Comparison of ENCODE assay signal across 7 cellular contexts in the genomic region with DNA sequence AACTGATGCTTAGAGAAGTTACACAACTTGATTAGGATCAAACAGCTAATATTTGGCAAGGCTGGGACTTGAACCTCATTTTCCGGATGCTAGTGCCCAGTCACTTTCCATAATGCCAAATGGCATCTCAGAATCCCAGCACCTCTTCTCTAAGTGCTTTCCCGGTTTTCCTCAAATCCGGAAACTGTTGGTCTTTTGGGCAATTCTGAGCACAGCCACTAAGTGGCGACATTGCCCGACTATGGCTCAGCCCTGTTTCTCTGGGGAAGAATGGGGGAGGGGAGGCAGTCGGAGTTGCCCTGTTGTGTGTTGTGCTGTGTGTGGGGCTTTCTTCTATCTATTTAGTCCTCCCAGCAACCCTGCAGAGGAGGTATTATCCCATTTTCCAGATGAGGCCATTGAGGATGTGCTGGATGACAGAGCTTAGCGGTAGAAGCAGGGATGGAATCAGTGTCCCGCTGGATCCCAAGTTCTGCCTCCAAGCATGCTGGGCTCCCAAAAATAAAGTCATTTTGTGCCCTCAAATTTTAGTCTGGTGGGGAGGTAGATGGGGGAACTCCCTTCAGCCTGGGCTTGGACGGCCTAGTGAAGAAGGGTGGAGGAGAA.
DNase-seq lines count a peak whose midpoint lies in the region; ATAC-seq, FAIRE-seq and TF ChIP-seq lines count a peak whose summit lies in the region.

No MANE protein-coding gene starts in this region.

- H3K27me3 ChIP-seq in fibroblast of lung (ENCODE audit: control insufficient read depth, insufficient read depth, low read length) (no peaks in the 10 kb centered on the region), sigmoid colon (no peaks in the 10 kb centered on the region), ovary (no peaks in the 10 kb centered on the region)

- H3K27ac ChIP-seq in fibroblast of lung (ENCODE audit: insufficient read depth, low read length) (no peak overlapping the region), sigmoid colon (no peak overlapping the region), ovary (no peak overlapping the region)

- intact Hi-C loops in sigmoid colon (cut with DNase I) (no loop called here), ovary (cut with DNase I) (loop anchor here in 1 of 4 donors (10.0 kb wide), 1 partner anchor 107 kb away; no protein-coding TSS in a partner anchor)

- peak; percentile 54 for ATAC-seq in HG02798 (IDR thresholded peaks at IDR 0.05; ENCODE audit: poor library complexity, unreplicated experiment)
- ATAC-seq in GM18498 (IDR thresholded peaks at IDR 0.05; ENCODE audit: unreplicated experiment): no peak

- TF ChIP-seq CTCF in fibroblast of lung (conservative IDR thresholded peaks at IDR 0.05 in 1 of 2, IDR thresholded peaks at IDR 0.05 in 1 of 2; ENCODE audit: low read depth in 1 of 2, low read length in 2 of 2) (peak; percentile 62 to 66), sigmoid colon (IDR thresholded peaks at IDR 0.05) (peak in 3 of 4 experiments; percentile 17 to 53 (median 25)), ovary (IDR thresholded peaks at IDR 0.05) (no peak)

- H3K79me2 ChIP-seq in fibroblast of lung (ENCODE audit: control insufficient read depth, insufficient read depth, low read length): no peaks in the 10 kb centered on the region

- no peaks in the 10 kb centered on the region for H4K20me1 ChIP-seq in fibroblast of lung (ENCODE audit: control insufficient read depth, extremely low read depth, insufficient read depth, low read length)

- no peak for FAIRE-seq in RCC 7860 (lab: Jason Lieb, UNC)

- H3K36me3 ChIP-seq in fibroblast of lung (ENCODE audit: control insufficient read depth, insufficient read depth, low read length): no peaks in the 10 kb centered on the region
- H3K36me3 ChIP-seq in sigmoid colon: no peaks in the 10 kb centered on the region
- no peaks in the 10 kb centered on the region for H3K36me3 ChIP-seq in ovary

- H3K4me1 ChIP-seq in fibroblast of lung (ENCODE audit: control insufficient read depth, extremely low read depth, insufficient read depth, low read length) (no peaks in the 10 kb centered on the region), sigmoid colon (peaks cover 0 to 5% (median 0%) of the 10 kb centered on the region in 4 donors), ovary (ENCODE audit: insufficient read depth) (no peaks in the 10 kb centered on the region)

- H3K9me3 ChIP-seq in fibroblast of lung (ENCODE audit: control insufficient read depth, insufficient read depth, low read depth, low read length) (no peaks in the 10 kb centered on the region), sigmoid colon (no peaks in the 10 kb centered on the region), ovary (no peaks in the 10 kb centered on the region)

- H3K9ac ChIP-seq in fibroblast of lung (ENCODE audit: insufficient read depth, low read length): no peak overlapping the region

- 33% methylated on average over 9 of the region's 9 CpGs for whole genome bisulfite sequencing in sigmoid colon, 2 donors
- 33 to 35% (median 35%) methylated on average over 9 of the region's 9 CpGs for WGBS in ovary, 3 donors

- no peak overlapping the region for H3K4me3 ChIP-seq in fibroblast of lung (replicated peaks in 1 of 4; ENCODE audit: control extremely low read depth in 1 of 4, insufficient read depth in 1 of 4, low read depth in 3 of 4, low read length in 4 of 4)
- no peak overlapping the region for H3K4me3 ChIP-seq in sigmoid colon
- H3K4me3 ChIP-seq in ovary: no peak overlapping the region

- peak; percentile 61 for DNase-seq in EH (ENCODE audit: low read depth)
- DNase-seq in RCC 7860 (ENCODE audit: low spot score): peak; percentile 34
- DNase-seq in fibroblast of lung (ENCODE audit: low read depth in 2 of 2): peak in 1 of 2 donors; percentile 17
- no peak for DNase-seq in sigmoid colon
- DNase-seq in ovary: no peak

- TF ChIP-seq POLR2A in sigmoid colon (IDR thresholded peaks at IDR 0.05) (no peak), ovary (IDR thresholded peaks at IDR 0.05) (no peak)

- H3K4me2 ChIP-seq in fibroblast of lung (ENCODE audit: extremely low read depth, insufficient read depth, low read length): no peak overlapping the region

- no peak overlapping the region for H2AFZ ChIP-seq in fibroblast of lung (ENCODE audit: low read length)

- TF ChIP-seq EP300 in sigmoid colon (IDR thresholded peaks at IDR 0.05) (no peak), ovary (IDR thresholded peaks at IDR 0.05) (no peak)

Comparison
In these comparisons a context has a peak if more than half of its experiments do, and no peak if none do; other contexts are left out.
1. DNase-seq: peak in EH (single experiment) and RCC 7860 (single experiment); none in sigmoid colon (single experiment) and ovary (0 of 5).
2. CTCF ChIP-seq: peak in fibroblast of lung (2 of 2) and sigmoid colon (3 of 4); none in ovary (0 of 3).